ENCODE assay signal across 9 cellular contexts in the genomic region with DNA sequence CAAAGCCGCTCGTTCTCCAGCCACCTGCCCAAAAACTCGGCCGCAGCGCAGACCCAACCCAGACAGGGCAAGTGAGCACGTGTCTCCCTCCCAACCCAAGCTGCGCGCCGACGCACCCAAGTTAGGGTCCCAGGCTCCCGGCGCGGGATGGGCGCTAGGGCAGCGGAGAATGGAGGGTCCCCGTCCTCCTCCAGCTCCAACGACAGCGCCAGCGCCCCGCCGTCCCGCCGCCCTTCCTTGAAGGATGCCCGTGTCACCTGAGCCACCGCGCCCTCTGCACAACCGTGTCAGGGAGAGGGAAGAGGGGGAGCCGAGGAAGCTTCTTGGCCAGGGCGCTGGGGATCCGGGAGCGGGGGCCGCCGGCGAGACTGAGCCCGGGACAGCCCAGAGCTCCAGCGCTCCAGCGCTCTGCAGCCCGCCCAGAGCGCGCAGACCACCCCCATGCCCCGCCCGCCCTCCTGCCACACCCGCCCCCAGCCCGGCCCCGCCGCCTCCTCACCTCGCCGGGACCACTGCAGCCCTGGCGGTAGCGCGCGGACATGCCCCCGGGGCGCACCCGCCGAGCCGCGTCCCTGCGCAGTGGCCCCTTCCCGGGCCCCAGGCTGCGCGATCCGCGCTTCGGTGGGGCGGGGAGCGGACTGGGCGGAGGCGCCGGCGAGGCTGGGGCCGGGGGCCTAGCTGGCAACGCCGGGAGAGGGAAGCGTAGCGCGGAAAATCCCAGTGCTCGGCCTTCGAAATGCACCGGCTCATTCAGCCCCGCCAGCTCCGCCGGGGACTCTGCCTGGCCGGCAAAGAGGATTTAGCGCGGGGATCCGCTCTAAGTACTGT. TPM values are rescaled to one million over a fixed set of nuclear protein-coding genes. Genes with fewer than 3 reads are reported as not detected.
DNase-seq lines count a peak whose midpoint lies in the region; ATAC-seq and TF ChIP-seq lines count a peak whose summit lies in the region.
"Had no signal": no experiment of that assay in that cellular context is flagged by ENCODE, and none has a peak within 500 bp of the region (broad histone marks: within the 10 kb centered on the region; RNA-seq: fewer than 3 reads in every experiment).

A gene with protein sequence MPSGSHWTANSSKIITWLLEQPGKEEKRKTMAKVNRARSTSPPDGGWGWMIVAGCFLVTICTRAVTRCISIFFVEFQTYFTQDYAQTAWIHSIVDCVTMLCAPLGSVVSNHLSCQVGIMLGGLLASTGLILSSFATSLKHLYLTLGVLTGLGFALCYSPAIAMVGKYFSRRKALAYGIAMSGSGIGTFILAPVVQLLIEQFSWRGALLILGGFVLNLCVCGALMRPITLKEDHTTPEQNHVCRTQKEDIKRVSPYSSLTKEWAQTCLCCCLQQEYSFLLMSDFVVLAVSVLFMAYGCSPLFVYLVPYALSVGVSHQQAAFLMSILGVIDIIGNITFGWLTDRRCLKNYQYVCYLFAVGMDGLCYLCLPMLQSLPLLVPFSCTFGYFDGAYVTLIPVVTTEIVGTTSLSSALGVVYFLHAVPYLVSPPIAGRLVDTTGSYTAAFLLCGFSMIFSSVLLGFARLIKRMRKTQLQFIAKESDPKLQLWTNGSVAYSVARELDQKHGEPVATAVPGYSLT (minus strand): TSS at position 410 of the 828 bp plus-strand sequence. CDS start 73,016 bp downstream, outside the sequence.

- peaks cover 54 to 80% (median 74%) of the 10 kb centered on the region in 5 donors for H3K27me3 Mint-ChIP-seq in naive thymus-derived CD4-positive, alpha-beta T cell

- H3K27ac Mint-ChIP-seq in naive thymus-derived CD4-positive, alpha-beta T cell = no peak within 1 kb of the TSS

- no peak for TF ChIP-seq CTCF in epithelial cell of proximal tubule (conservative IDR thresholded peaks at IDR 0.05; ENCODE audit: low read depth, low read length)

- intact Hi-C loops in naive thymus-derived CD4-positive, alpha-beta T cell (cut with micrococcal nuclease) = no loop called here

- in situ Hi-C loops in ACHN (cut with HindIII; ENCODE audit: low pct_ligation_motif_present, low pct_unique_long_range_greater_than_20kb, low sequenced_read_pairs) = no loop called here

- POLR2A ChIA-PET in naive thymus-derived CD4-positive, alpha-beta T cell (lab: Charles Lee) = no interaction called here

- H3K4me1 ChIP-seq in naive thymus-derived CD4-positive, alpha-beta T cell (ENCODE audit: control insufficient read depth in 2 of 2, insufficient read depth in 2 of 2, low read length in 2 of 2) = no peaks in the 10 kb centered on the region

- H3K4me3 ChIP-seq in epithelial cell of proximal tubule (ENCODE audit: low read depth, low read length) = peak within 1 kb of the TSS; percentile 64
- H3K4me3 ChIP-seq in naive thymus-derived CD4-positive, alpha-beta T cell (ENCODE audit: low read length) = no peak within 1 kb of the TSS

- H3K27ac ChIP-seq in naive thymus-derived CD4-positive, alpha-beta T cell (ENCODE audit: low read depth, low read length) = no peak within 1 kb of the TSS

- H3K4me3 Mint-ChIP-seq in naive thymus-derived CD4-positive, alpha-beta T cell = peak within 1 kb of the TSS in 7 of 10 donors; percentile 14 to 66 (median 46)

- no peaks in the 10 kb centered on the region for H3K36me3 ChIP-seq in naive thymus-derived CD4-positive, alpha-beta T cell (ENCODE audit: control insufficient read depth in 2 of 3, insufficient read depth in 3 of 3, low read length in 3 of 3)

- peak; percentile 20 for ATAC-seq in naive thymus-derived CD4-positive, alpha-beta T cell
- no peak for ATAC-seq in GM19328 (IDR thresholded peaks at IDR 0.05; ENCODE audit: unreplicated experiment)
- no peak for ATAC-seq in GM19452 (IDR thresholded peaks at IDR 0.05; ENCODE audit: unreplicated experiment)

- H3K9me3 Mint-ChIP-seq in naive thymus-derived CD4-positive, alpha-beta T cell = peaks cover 0 to 2% (median 0%) of the 10 kb centered on the region in 11 donors

- H3K9me3 ChIP-seq in naive thymus-derived CD4-positive, alpha-beta T cell (ENCODE audit: control insufficient read depth in 2 of 3, low read length in 3 of 3) = no peaks in the 10 kb centered on the region

- no peaks in the 10 kb centered on the region for H3K36me3 Mint-ChIP-seq in naive thymus-derived CD4-positive, alpha-beta T cell

- no peaks in the 10 kb centered on the region for H3K27me3 ChIP-seq in naive thymus-derived CD4-positive, alpha-beta T cell (ENCODE audit: control insufficient read depth in 2 of 2, insufficient read depth in 2 of 2, low read length in 2 of 2)

- H3K4me1 Mint-ChIP-seq in naive thymus-derived CD4-positive, alpha-beta T cell = peaks cover 0 to 17% (median 11%) of the 10 kb centered on the region in 7 donors

- CTCF ChIA-PET in naive thymus-derived CD4-positive, alpha-beta T cell (lab: Charles Lee) = no interaction called here

- DNase-seq in ACHN = peak; percentile 33
- DNase-seq in HuH-7.5 (ENCODE audit: low spot score) = peak; percentile 48
- DNase-seq in epithelial cell of proximal tubule (ENCODE audit: low read depth) = no peak
- no peak for DNase-seq in naive thymus-derived CD4-positive, alpha-beta T cell
- no peak for DNase-seq in Kasumi-1 (lab: John Stamatoyannopoulos, UW)
- no peak for DNase-seq in amygdala (lab: John Stamatoyannopoulos, UW)
- DNase-seq: NCI-H187 had no signal

RNA-seq across cellular contexts. Expression of the gene that starts here (rescaled TPM):
- total RNA-seq in epithelial cell of proximal tubule = 1.2 and 3.7 TPM in 2 replicates
- not detected for total RNA-seq in naive thymus-derived CD4-positive, alpha-beta T cell
- not detected for polyA plus RNA-seq in naive thymus-derived CD4-positive, alpha-beta T cell

Comparison
In these comparisons a context has a peak if more than half of its experiments do, and no peak if none do; other contexts are left out.
1. Peak in ATAC-seq in naive thymus-derived CD4-positive, alpha-beta T cell; RNA of the gene not detected or under 1 TPM.
2. DNase-seq: peak in ACHN (single experiment) and HuH-7.5 (single experiment); none in epithelial cell of proximal tubule (single experiment), naive thymus-derived CD4-positive, alpha-beta T cell (0 of 9), Kasumi-1 (0 of 2) and amygdala (0 of 56).